Comparison of ENCODE assay signal across 35 cellular contexts in genomic region chr19:34187011-34187410, GRCh38.
"Had no signal": no experiment of that assay in that cellular context is flagged by ENCODE, and none has a peak within 500 bp of the region (broad histone marks: within the 10 kb centered on the region; RNA-seq: fewer than 3 reads in every experiment).

No MANE protein-coding gene starts in this region.

- H3K27ac Mint-ChIP-seq: activated B cell treated with CpG ODN at 0.5 μM for 24 hours; activated CD4-positive, alpha-beta memory T cell treated with anti-CD3 and anti-CD28 coated beads for 36 hours; activated T-helper 1 cell treated with anti-CD3 and anti-CD28 coated beads, Interleukin-12 subunit alpha, Interleukin-12 subunit beta, Interleukin-2, Interleukin-4 antibody, amounts not matched to agents 30 ng/mL and 10 ng/mL and 1 ng/mL, durations not matched to agents 14 hours and 24 hours and 36 hours had no signal

- H3K36me3 ChIP-seq: adrenal gland, breast epithelium had no signal

- H2AFZ ChIP-seq: PC-9 had no signal

- H3K4me3 Mint-ChIP-seq: activated B cell treated with CpG ODN at 0.5 μM for 24 hours; activated CD4-positive, alpha-beta memory T cell treated with anti-CD3 and anti-CD28 coated beads for 36 hours; activated T-helper 1 cell treated with anti-CD3 and anti-CD28 coated beads, Interleukin-12 subunit alpha, Interleukin-12 subunit beta, Interleukin-2, Interleukin-4 antibody, amounts not matched to agents 30 ng/mL and 10 ng/mL and 1 ng/mL, durations not matched to agents 14 hours and 24 hours and 36 hours had no signal

- H3K27ac ChIP-seq: adrenal gland, body of pancreas, breast epithelium, PC-9, RWPE1, VCaP had no signal

- H3K9me3 ChIP-seq: adrenal gland, body of pancreas, breast epithelium, MG63 had no signal

- H3K4me1 ChIP-seq: breast epithelium had no signal

- H3K9me3 Mint-ChIP-seq: activated B cell treated with CpG ODN at 0.5 μM for 24 hours; activated CD4-positive, alpha-beta memory T cell treated with anti-CD3 and anti-CD28 coated beads for 36 hours; activated T-cell treated with anti-CD3 and anti-CD28 coated beads, Interleukin-2, amount 50 U/mL, for 4 hours; activated T-helper 1 cell treated with anti-CD3 and anti-CD28 coated beads, Interleukin-12 subunit alpha, Interleukin-12 subunit beta, Interleukin-2, Interleukin-4 antibody, amounts not matched to agents 30 ng/mL and 10 ng/mL and 1 ng/mL, durations not matched to agents 14 hours and 24 hours and 36 hours; T-cell had no signal

- H3K4me3 ChIP-seq: adrenal gland, body of pancreas, breast epithelium, MG63, PC-9 had no signal

- DNase-seq: activated B cell treated with CpG ODN at 0.5 μM for 24 hours; activated CD4-positive, alpha-beta memory T cell treated with anti-CD3 and anti-CD28 coated beads for 36 hours; activated CD4-positive, alpha-beta T cell treated with anti-CD3 and anti-CD28 coated beads for 4 hours; activated CD4-positive, alpha-beta T cell treated with anti-CD3 and anti-CD28 coated beads, Interleukin-2, amount 50 U/mL, for 1 hour; activated CD4-positive, CD25-positive, alpha-beta regulatory T cell treated with anti-CD3 and anti-CD28 coated beads, Interleukin-2, amount 50 U/mL, for 72 hours; activated CD8-positive, alpha-beta memory T cell treated with anti-CD3 and anti-CD28 coated beads, Interleukin-2, amount 50 U/mL, for 4 hours; activated effector memory CD4-positive, alpha-beta T cell treated with Interleukin-2 at 50 U/mL for 16 hours; activated naive CD4-positive, alpha-beta T cell; activated naive CD4-positive, alpha-beta T cell treated with anti-CD3 and anti-CD28 coated beads, Interleukin-2, amount 50 U/mL, for 16 hours; activated T-cell treated with anti-CD3 and anti-CD28 coated beads for 4 hours; activated T-cell treated with anti-CD3 and anti-CD28 coated beads, Interleukin-2, amount 50 U/mL, for 4 hours; adrenal gland; body of pancreas; Karpas-422; KBM-7; MG63; NCI-H1048; NCI-H1105 treated with DMSO at 0.1 percent for 48 hours; NCI-H1436; NCI-H1694; NCI-H1930; NCI-H2081 treated with DMSO at 0.1 percent for 48 hours; NCI-H226; NCI-H524 treated with DMSO at 0.1 percent for 48 hours; PC-9; SIG-M5; T-cell; T-helper 2 cell; T-helper 9 cell had no signal

- ATAC-seq: activated T-cell treated with anti-CD3 and anti-CD28 coated beads, Interleukin-2, amount 50 U/mL, for 4 hours; body of pancreas; Right ventricle myocardium inferior; SK-N-SH treated with all-trans-retinoic acid at 6 μM for 48 hours; T-cell had no signal

- H3K4me2 ChIP-seq: PC-9 had no signal

- H3K27me3 Mint-ChIP-seq: activated B cell treated with CpG ODN at 0.5 μM for 24 hours; activated CD4-positive, alpha-beta memory T cell treated with anti-CD3 and anti-CD28 coated beads for 36 hours; T-cell had no signal

- H3K27me3 ChIP-seq: adrenal gland, body of pancreas, breast epithelium, MG63 had no signal
